Comparison of ENCODE assay signal across 1 cellular context in the genomic region with DNA sequence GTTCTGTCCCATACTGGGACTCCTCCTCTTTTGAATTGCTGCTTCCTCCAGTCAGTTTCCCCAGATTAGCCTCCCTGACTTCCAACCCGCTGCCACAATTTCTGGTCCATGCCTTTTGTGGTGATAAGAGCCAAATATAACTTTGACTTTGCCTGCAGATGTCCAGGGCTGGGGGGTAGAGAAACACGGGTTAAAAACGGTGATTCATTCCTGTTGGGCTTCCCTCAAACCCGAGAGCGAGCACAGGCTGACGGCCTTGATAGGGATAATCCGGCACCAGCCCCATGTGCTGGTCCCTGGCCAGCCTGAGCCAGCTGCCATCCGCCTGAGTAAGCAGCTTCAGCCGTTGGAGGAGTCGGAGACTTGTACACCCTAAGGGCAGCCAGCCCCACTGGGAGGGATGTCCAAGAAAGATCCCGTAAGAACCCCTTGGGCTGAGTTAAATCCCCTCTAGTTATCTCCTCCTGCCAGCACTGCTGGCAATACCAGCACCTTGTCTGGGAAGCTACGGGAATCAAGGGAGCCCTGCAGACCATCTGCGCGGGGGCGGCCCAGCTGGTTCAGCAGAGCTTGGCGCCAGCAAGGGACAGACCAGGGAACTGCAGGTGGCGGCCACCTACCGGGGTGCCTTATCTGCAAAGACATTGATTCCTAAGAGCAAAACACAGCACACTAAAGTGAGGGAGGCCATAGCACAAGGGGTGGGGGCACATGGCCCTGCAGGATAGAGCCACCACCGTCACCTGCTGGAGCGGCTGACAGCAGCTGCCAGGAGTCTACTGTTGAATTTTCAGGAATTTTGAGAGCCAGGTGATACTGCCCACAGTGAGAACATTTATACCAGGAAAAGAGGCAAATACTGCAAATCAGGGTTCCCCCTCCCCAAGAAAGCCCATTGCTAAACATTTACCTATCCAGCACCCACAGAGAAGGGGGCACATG.
TF ChIP-seq lines count a peak whose summit lies in the region.

No MANE protein-coding gene starts in this region.

TF ChIP-seq in SK-N-SH, 30 proteins besides CTCF, POLR2A, EP300 and RAD21 (continued from another document):
- TF ChIP-seq, protein P1, sequence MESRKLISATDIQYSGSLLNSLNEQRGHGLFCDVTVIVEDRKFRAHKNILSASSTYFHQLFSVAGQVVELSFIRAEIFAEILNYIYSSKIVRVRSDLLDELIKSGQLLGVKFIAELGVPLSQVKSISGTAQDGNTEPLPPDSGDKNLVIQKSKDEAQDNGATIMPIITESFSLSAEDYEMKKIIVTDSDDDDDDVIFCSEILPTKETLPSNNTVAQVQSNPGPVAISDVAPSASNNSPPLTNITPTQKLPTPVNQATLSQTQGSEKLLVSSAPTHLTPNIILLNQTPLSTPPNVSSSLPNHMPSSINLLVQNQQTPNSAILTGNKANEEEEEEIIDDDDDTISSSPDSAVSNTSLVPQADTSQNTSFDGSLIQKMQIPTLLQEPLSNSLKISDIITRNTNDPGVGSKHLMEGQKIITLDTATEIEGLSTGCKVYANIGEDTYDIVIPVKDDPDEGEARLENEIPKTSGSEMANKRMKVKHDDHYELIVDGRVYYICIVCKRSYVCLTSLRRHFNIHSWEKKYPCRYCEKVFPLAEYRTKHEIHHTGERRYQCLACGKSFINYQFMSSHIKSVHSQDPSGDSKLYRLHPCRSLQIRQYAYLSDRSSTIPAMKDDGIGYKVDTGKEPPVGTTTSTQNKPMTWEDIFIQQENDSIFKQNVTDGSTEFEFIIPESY (IDR thresholded peaks at IDR 0.05; ENCODE audit: borderline replicate concordance, low read depth) = peak; percentile 48; the same call in 1 of the 2 replicates
- TF ChIP-seq TAF1 (IDR thresholded peaks at IDR 0.05; ENCODE audit: borderline replicate concordance, low read depth, low read length) (no peak), RFX5 (IDR thresholded peaks at IDR 0.05; ENCODE audit: low read length) (no peak), RCOR1 (IDR thresholded peaks at IDR 0.05; ENCODE audit: low read length) (peak; percentile 16), NFIC (IDR thresholded peaks at IDR 0.05; ENCODE audit: borderline replicate concordance) (peak; percentile 85), EZH2phosphoT487 (IDR thresholded peaks at IDR 0.05; ENCODE audit: borderline replicate concordance, low read depth) (no peak), TEAD4 (IDR thresholded peaks at IDR 0.05; ENCODE audit: borderline replicate concordance, insufficient read depth) (peak; percentile 60), POLR2AphosphoS5 (IDR thresholded peaks at IDR 0.05; ENCODE audit: low read depth, low read length) (peak; percentile 68; the same call in 1 of the 2 replicates), RXRA (IDR thresholded peaks at IDR 0.05; ENCODE audit: borderline replicate concordance, low read depth) (peak; percentile 92; the same call in 1 of the 2 replicates), FOSL2 (IDR thresholded peaks at IDR 0.05; ENCODE audit: borderline replicate concordance, low read depth) (peak; percentile 93), ELF1 (IDR thresholded peaks at IDR 0.05) (peak; percentile 14; the same call in 1 of the 2 replicates), CHD2 (IDR thresholded peaks at IDR 0.05; ENCODE audit: low read length, partially characterized antibody) (no peak), GATA2 (CRISPR knock-in tag; IDR thresholded peaks at IDR 0.05) (no peak; the same call in 1 of the 2 replicates), NRF1 (IDR thresholded peaks at IDR 0.05; ENCODE audit: low read depth, low read length) (no peak), TCF12 (IDR thresholded peaks at IDR 0.05) (peak; percentile 96), MXI1 (IDR thresholded peaks at IDR 0.05; ENCODE audit: low read depth, low read length) (peak; percentile 46), YY1 (IDR thresholded peaks at IDR 0.05; ENCODE audit: low read depth) (no peak)
- TF ChIP-seq, protein P2, sequence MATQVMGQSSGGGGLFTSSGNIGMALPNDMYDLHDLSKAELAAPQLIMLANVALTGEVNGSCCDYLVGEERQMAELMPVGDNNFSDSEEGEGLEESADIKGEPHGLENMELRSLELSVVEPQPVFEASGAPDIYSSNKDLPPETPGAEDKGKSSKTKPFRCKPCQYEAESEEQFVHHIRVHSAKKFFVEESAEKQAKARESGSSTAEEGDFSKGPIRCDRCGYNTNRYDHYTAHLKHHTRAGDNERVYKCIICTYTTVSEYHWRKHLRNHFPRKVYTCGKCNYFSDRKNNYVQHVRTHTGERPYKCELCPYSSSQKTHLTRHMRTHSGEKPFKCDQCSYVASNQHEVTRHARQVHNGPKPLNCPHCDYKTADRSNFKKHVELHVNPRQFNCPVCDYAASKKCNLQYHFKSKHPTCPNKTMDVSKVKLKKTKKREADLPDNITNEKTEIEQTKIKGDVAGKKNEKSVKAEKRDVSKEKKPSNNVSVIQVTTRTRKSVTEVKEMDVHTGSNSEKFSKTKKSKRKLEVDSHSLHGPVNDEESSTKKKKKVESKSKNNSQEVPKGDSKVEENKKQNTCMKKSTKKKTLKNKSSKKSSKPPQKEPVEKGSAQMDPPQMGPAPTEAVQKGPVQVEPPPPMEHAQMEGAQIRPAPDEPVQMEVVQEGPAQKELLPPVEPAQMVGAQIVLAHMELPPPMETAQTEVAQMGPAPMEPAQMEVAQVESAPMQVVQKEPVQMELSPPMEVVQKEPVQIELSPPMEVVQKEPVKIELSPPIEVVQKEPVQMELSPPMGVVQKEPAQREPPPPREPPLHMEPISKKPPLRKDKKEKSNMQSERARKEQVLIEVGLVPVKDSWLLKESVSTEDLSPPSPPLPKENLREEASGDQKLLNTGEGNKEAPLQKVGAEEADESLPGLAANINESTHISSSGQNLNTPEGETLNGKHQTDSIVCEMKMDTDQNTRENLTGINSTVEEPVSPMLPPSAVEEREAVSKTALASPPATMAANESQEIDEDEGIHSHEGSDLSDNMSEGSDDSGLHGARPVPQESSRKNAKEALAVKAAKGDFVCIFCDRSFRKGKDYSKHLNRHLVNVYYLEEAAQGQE (IDR thresholded peaks at IDR 0.05; ENCODE audit: low read depth, low read length) = peak; percentile 26; the same call in 1 of the 2 replicates
- TF ChIP-seq, protein P3, sequence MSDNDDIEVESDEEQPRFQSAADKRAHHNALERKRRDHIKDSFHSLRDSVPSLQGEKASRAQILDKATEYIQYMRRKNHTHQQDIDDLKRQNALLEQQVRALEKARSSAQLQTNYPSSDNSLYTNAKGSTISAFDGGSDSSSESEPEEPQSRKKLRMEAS (IDR thresholded peaks at IDR 0.05; ENCODE audit: low read depth) = peak; percentile 89; the same call in 1 of the 2 replicates
- TF ChIP-seq, protein P4, sequence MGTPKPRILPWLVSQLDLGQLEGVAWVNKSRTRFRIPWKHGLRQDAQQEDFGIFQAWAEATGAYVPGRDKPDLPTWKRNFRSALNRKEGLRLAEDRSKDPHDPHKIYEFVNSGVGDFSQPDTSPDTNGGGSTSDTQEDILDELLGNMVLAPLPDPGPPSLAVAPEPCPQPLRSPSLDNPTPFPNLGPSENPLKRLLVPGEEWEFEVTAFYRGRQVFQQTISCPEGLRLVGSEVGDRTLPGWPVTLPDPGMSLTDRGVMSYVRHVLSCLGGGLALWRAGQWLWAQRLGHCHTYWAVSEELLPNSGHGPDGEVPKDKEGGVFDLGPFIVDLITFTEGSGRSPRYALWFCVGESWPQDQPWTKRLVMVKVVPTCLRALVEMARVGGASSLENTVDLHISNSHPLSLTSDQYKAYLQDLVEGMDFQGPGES (IDR thresholded peaks at IDR 0.05; ENCODE audit: low read depth, low read length) = no peak
- TF ChIP-seq, protein P5, sequence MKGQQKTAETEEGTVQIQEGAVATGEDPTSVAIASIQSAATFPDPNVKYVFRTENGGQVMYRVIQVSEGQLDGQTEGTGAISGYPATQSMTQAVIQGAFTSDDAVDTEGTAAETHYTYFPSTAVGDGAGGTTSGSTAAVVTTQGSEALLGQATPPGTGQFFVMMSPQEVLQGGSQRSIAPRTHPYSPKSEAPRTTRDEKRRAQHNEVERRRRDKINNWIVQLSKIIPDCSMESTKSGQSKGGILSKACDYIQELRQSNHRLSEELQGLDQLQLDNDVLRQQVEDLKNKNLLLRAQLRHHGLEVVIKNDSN (IDR thresholded peaks at IDR 0.05; ENCODE audit: borderline replicate concordance, low read depth) = peak; percentile 46; the same call in 1 of the 2 replicates
